ENCODE assay signal across 9 cellular contexts in the genomic region with DNA sequence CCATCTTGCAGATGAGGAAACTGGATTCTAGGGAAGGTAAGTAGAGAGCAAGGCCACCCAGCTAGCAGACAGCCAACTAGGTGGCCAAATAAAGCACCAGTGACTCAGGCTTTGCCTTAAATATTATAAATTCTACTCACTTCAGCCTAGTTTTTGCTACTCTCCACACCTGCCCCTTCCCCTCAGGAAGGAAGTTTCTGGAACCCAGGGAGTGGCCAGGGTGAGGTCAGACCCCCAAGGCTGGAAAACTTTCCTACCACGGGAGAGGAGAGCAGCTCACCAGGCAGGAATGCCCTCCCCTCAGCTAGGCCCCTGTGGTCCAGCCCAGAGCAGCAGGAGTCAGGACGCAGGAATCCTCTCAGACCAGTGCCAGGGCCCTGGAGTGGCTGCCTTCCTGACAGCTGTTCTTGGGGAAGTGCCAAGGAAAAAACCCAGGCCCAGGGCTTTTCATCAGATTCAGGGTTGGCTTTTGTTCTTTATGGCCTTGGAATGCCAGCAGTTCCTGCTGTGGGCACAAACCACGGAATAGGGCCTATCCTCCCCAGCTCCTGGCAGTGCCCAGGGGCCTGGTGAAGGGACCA. TPM values are rescaled to one million over a fixed set of nuclear protein-coding genes. Genes with fewer than 3 reads are reported as not detected.
DNase-seq lines count a peak whose midpoint lies in the region; ATAC-seq, FAIRE-seq and TF ChIP-seq lines count a peak whose summit lies in the region.
"Had no signal": no experiment of that assay in that cellular context is flagged by ENCODE, and none has a peak within 500 bp of the region (broad histone marks: within the 10 kb centered on the region; RNA-seq: fewer than 3 reads in every experiment).

No MANE protein-coding gene starts in this region.

- H3K4me1 ChIP-seq in colonic mucosa: peaks cover 10% of the 10 kb centered on the region
- H3K4me1 ChIP-seq in lower lobe of right lung: peaks cover 25% of the 10 kb centered on the region

- intact Hi-C loops in colonic mucosa (cut with DNase I): no loop called here
- intact Hi-C loops in lower lobe of right lung (cut with DNase I): no loop called here

- ATAC-seq in lower lobe of right lung: peak; percentile 89 to 93
- no peak for ATAC-seq in GM18505 (IDR thresholded peaks at IDR 0.05; ENCODE audit: unreplicated experiment)

- TF ChIP-seq POLR2A in GM18505 (IDR thresholded peaks at IDR 0.05; ENCODE audit: borderline replicate concordance, extremely low read depth, insufficient read depth, insufficient read length): no peak

- H3K9me3 ChIP-seq in colonic mucosa (no peaks in the 10 kb centered on the region), lower lobe of right lung (no peaks in the 10 kb centered on the region)

- H3K36me3 ChIP-seq in colonic mucosa: no peaks in the 10 kb centered on the region
- H3K36me3 ChIP-seq in lower lobe of right lung: no peaks in the 10 kb centered on the region

- H3K4me3 ChIP-seq in colonic mucosa (no peak overlapping the region), lower lobe of right lung (no peak overlapping the region)

- no peak overlapping the region for H3K9ac ChIP-seq in colonic mucosa (ENCODE audit: low read depth in 2 of 2, low read length in 2 of 2)

- TF ChIP-seq CTCF in colonic mucosa (IDR thresholded peaks at IDR 0.05) (no peak), lower lobe of right lung (IDR thresholded peaks at IDR 0.05) (no peak)

- H3K27me3 ChIP-seq in colonic mucosa (no peaks in the 10 kb centered on the region), lower lobe of right lung (ENCODE audit: low read depth) (peaks cover 8% of the 10 kb centered on the region)

- FAIRE-seq in urothelium cell line (lab: Jason Lieb, UNC): peak; percentile 98
- FAIRE-seq: A204.1 had no signal

- peak overlapping the region; percentile 53 for H3K27ac ChIP-seq in colonic mucosa
- peak overlapping the region; percentile 76 for H3K27ac ChIP-seq in lower lobe of right lung

- DNase-seq in DMS 273 (lab: John Stamatoyannopoulos, UW; ENCODE audit: unreplicated experiment) (peak; percentile 36), DMS 273 treated with DMSO at 0.1 percent for 48 hours (lab: John Stamatoyannopoulos, UW) (no peak), colonic mucosa (peak; percentile 50), lower lobe of right lung (peak; percentile 78), urothelium cell line (ENCODE audit: low spot score) (peak; percentile 92), NCI-H2107 (lab: John Stamatoyannopoulos, UW) (no peak)
- no peak for DNase-seq in stimulated activated CD4-positive, alpha-beta T cell treated with anti-CD3 and anti-CD28 coated beads, Interleukin-1b, Interleukin-23, amount 100 ng/mL, for 48 hours

RNA-seq across cellular contexts. Expression of a gene that starts 5.1 kb away (rescaled TPM):
- total RNA-seq in colonic mucosa (1 to 10 TPM; 1.1 to 1.9 TPM), lower lobe of right lung (1.2 TPM)

Comparison
In these comparisons a context has a peak if more than half of its experiments do, and no peak if none do; other contexts are left out.
1. DNase-seq: peak in DMS 273 (single experiment), colonic mucosa (single experiment), lower lobe of right lung (single experiment) and urothelium cell line (single experiment); none in DMS 273 treated with DMSO at 0.1 percent for 48 hours (single experiment), stimulated activated CD4-positive, alpha-beta T cell treated with anti-CD3 and anti-CD28 coated beads, Interleukin-1b, Interleukin-23, amount 100 ng/mL, for 48 hours (single experiment) and NCI-H2107 (single experiment).